ENCODE assay signal across 14 cellular contexts in the genomic region with DNA sequence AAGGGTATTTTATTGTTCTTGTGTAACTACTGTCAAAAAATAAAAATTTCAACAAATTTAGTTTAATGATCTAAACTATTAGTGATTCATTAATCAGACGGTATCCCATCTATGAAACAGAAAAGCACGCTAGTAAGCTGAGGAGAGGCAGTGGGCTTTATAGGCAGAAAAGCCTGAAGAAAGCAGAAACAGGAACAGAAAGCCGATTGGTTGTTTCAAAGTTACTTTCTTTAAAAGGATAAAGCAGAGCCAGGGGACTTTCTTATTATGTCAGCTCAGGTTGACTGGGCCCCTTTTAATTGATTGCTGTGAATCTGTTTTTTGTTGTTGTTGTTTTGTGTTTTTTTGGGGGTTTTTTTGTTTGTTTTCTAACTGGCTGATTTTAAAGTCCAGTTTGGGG.
DNase-seq lines count a peak whose midpoint lies in the region; ATAC-seq and TF ChIP-seq lines count a peak whose summit lies in the region.
"Had no signal": no experiment of that assay in that cellular context is flagged by ENCODE, and none has a peak within 500 bp of the region (broad histone marks: within the 10 kb centered on the region; RNA-seq: fewer than 3 reads in every experiment).

No MANE protein-coding gene starts in this region.

- H3K4me3 ChIP-seq in A673 (ENCODE audit: low read depth, low read length, poor library complexity, severe bottlenecking) = no peak overlapping the region

- no peaks in the 10 kb centered on the region for H3K36me3 ChIP-seq in A673 (ENCODE audit: insufficient read depth, low read length, poor library complexity, severe bottlenecking)
- H3K36me3 ChIP-seq: BE2C had no signal

- CTCF ChIA-PET in A673 (lab: Charles Lee) = no interaction called here

- DNase-seq in A673 (ENCODE audit: low spot score) = no peak
- DNase-seq in epithelial cell of prostate (ENCODE audit: low read depth, low spot score) = no peak
- no peak for DNase-seq in stimulated activated naive CD4-positive, alpha-beta T cell treated with Interleukin-2 at 50 U/mL for 16 hours (lab: John Stamatoyannopoulos, UW)
- DNase-seq in HuH-7.5 (ENCODE audit: low spot score) = no peak
- DNase-seq in NCI-H524 (lab: John Stamatoyannopoulos, UW) = no peak
- no peak for DNase-seq in T-helper 2 cell treated with Interferon-gamma antibody and Interleukin-4, amounts not matched to agents 5 μg/mL and 100 μg/mL, for 36 hours (ENCODE audit: low spot score)
- DNase-seq: activated CD8-positive, alpha-beta T cell treated with anti-CD3 and anti-CD28 coated beads for 36 hours; BE2C; dorsolateral prefrontal cortex; NCI-H510A had no signal

- no peak for TF ChIP-seq CTCF in A673 (conservative IDR thresholded peaks at IDR 0.05; ENCODE audit: low read depth, low read length)

- H3K36me3 Mint-ChIP-seq in T-helper 2 cell treated with Interferon-gamma antibody and Interleukin-4, amounts not matched to agents 5 μg/mL and 100 μg/mL, for 36 hours (ENCODE audit: low read depth) = no peaks in the 10 kb centered on the region
- H3K36me3 Mint-ChIP-seq: activated naive CD4-positive, alpha-beta T cell treated with anti-CD3 and anti-CD28 coated beads, Interleukin-2, amount 50 U/mL, for 24 hours had no signal

- BruUV-seq in A673 (replicated peaks; lab: Mats Ljungman, UMichigan) = no TSS peak

- no peaks in the 10 kb centered on the region for H3K27me3 ChIP-seq in A673 (replicated peaks; ENCODE audit: insufficient read depth, low read depth, low read length, poor library complexity)
- H3K27me3 ChIP-seq: BE2C, dorsolateral prefrontal cortex had no signal

- peaks cover 15% of the 10 kb centered on the region for H3K9me3 ChIP-seq in A673 (ENCODE audit: low read depth, low read length, poor library complexity, severe bottlenecking)
- H3K9me3 ChIP-seq: BE2C had no signal

- intact Hi-C loops in A673 (cut with micrococcal nuclease; ENCODE audit: unreplicated experiment) = no loop called here

- POLR2A ChIA-PET in A673 (lab: Charles Lee; ENCODE audit: low non-redundant PET) = no interaction called here

- peaks cover 28% of the 10 kb centered on the region for H3K4me1 ChIP-seq in A673 (ENCODE audit: insufficient read depth, low read length, poor library complexity, severe bottlenecking)
- H3K4me1 ChIP-seq: BE2C had no signal

- H3K4me1 Mint-ChIP-seq in T-helper 2 cell treated with Interferon-gamma antibody and Interleukin-4, amounts not matched to agents 5 μg/mL and 100 μg/mL, for 36 hours (ENCODE audit: low read depth) = no peaks in the 10 kb centered on the region
- H3K4me1 Mint-ChIP-seq: activated naive CD4-positive, alpha-beta T cell treated with anti-CD3 and anti-CD28 coated beads, Interleukin-2, amount 50 U/mL, for 24 hours had no signal

- H3K27ac ChIP-seq in A673 (ENCODE audit: low read depth, low read length, poor library complexity, severe bottlenecking) (peak overlapping the region; percentile 70), epithelial cell of prostate (peak overlapping the region; percentile 94)
- H3K27ac ChIP-seq: KMS-11 had no signal

- no peak overlapping the region for H3K4me3 Mint-ChIP-seq in T-helper 2 cell treated with Interferon-gamma antibody and Interleukin-4, amounts not matched to agents 5 μg/mL and 100 μg/mL, for 36 hours
- H3K4me3 Mint-ChIP-seq: activated CD8-positive, alpha-beta T cell treated with anti-CD3 and anti-CD28 coated beads for 36 hours; activated naive CD4-positive, alpha-beta T cell treated with anti-CD3 and anti-CD28 coated beads, Interleukin-2, amount 50 U/mL, for 24 hours had no signal

- no peaks in the 10 kb centered on the region for H3K9me3 Mint-ChIP-seq in T-helper 2 cell treated with Interferon-gamma antibody and Interleukin-4, amounts not matched to agents 5 μg/mL and 100 μg/mL, for 36 hours
- H3K9me3 Mint-ChIP-seq: activated naive CD4-positive, alpha-beta T cell treated with anti-CD3 and anti-CD28 coated beads, Interleukin-2, amount 50 U/mL, for 24 hours had no signal

- no peak overlapping the region for H3K27ac Mint-ChIP-seq in T-helper 2 cell treated with Interferon-gamma antibody and Interleukin-4, amounts not matched to agents 5 μg/mL and 100 μg/mL, for 36 hours
- H3K27ac Mint-ChIP-seq: activated CD8-positive, alpha-beta T cell treated with anti-CD3 and anti-CD28 coated beads for 36 hours; activated naive CD4-positive, alpha-beta T cell treated with anti-CD3 and anti-CD28 coated beads, Interleukin-2, amount 50 U/mL, for 24 hours had no signal

- ATAC-seq in GM19328 (IDR thresholded peaks at IDR 0.05; ENCODE audit: unreplicated experiment) = peak; percentile 39
- ATAC-seq in HG03135 (IDR thresholded peaks at IDR 0.05; ENCODE audit: unreplicated experiment) = peak; percentile 40
- ATAC-seq: activated CD8-positive, alpha-beta T cell treated with anti-CD3 and anti-CD28 coated beads for 36 hours had no signal

- peaks cover 7% of the 10 kb centered on the region for H3K27me3 Mint-ChIP-seq in T-helper 2 cell treated with Interferon-gamma antibody and Interleukin-4, amounts not matched to agents 5 μg/mL and 100 μg/mL, for 36 hours (ENCODE audit: low read depth)
